Comparison of ENCODE assay signal across 1 cellular context in the genomic region with DNA sequence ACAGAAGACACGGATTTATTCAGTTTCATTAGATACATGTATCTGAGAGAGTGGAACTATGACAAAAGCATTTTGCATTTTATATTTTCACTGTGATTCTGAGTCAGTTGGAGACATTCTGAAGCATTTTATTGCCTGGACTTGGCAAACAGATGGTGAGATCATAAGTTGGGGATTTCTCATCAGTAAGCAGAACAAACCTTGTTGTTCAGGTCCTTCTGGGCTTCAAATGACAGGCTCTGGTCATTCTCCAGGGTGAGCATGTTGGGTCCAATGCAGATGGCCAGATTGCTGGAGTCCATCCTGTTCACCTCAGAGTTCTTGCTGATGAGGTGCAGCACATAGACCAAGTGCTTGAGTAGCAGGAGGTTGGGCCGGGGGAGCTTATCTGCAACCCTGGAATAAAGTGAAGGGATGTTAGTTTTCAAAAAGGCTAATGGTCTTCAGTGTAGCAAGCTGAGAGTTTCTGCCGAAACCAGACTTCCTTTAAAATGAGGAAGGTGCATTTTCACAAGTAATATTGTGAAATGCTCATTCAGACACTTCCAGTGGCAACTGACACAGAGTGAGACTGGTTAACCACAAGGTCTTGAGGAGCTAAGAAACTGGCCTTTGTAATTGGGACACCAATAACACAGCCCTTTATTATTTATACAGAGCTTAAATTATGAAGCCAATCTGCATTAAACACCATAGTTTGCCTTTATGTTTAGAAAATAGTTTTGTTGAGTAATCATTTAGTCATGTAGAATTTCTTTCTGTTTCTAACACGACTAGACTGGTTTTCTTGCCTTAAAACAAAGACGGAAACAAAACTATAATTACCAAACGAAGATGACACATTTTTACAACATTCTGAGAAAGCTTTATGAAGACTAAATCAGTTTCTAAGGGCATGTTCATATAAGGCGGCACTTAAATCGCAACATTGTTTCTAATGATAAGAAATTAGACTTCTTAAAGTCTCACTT.
TF ChIP-seq lines count a peak whose summit lies in the region.

No MANE protein-coding gene starts in this region.

TF ChIP-seq in K562, 482 proteins besides CTCF, POLR2A, EP300 and RAD21:
- TF ChIP-seq ZNF316 (IDR thresholded peaks at IDR 0.05) (peak; percentile 34; the same call in 1 of the 2 replicates), CBX2 (IDR thresholded peaks at IDR 0.05; ENCODE audit: insufficient read depth, low read length, poor library complexity, severe bottlenecking) (peak; percentile 93), ELF2 (CRISPR knock-in tag; IDR thresholded peaks at IDR 0.05) (no peak), CBX8 (IDR thresholded peaks at IDR 0.05; ENCODE audit: borderline replicate concordance, extremely low read depth, low read depth, low read length, poor library complexity, severe bottlenecking) (peak; percentile 100), BMI1 (IDR thresholded peaks at IDR 0.05; ENCODE audit: low read length) (peak; percentile 78), NCOA6 (IDR thresholded peaks at IDR 0.05) (no peak), RNF2 (IDR thresholded peaks at IDR 0.05) (peak; percentile 94), ZFP36 (IDR thresholded peaks at IDR 0.05; ENCODE audit: low read depth, low read length, partially characterized antibody) (peak; percentile 72), MTA1 (IDR thresholded peaks at IDR 0.05; ENCODE audit: borderline replicate concordance) (no peak), CEBPB (tag; IDR thresholded peaks at IDR 0.05) (peak; percentile 76), CEBPG (CRISPR knock-in tag; IDR thresholded peaks at IDR 0.05) (no peak), CEBPG (tag; conservative IDR thresholded peaks at IDR 0.05 in 1 of 2, IDR thresholded peaks at IDR 0.05 in 1 of 2) (peak in 1 of 2 experiments; percentile 46; a peak in 2 of 4 replicates), ZNF146 (CRISPR knock-in tag; IDR thresholded peaks at IDR 0.05; ENCODE audit: unreplicated experiment) (no peak), ZFP1 (CRISPR knock-in tag; IDR thresholded peaks at IDR 0.05) (no peak)
- TF ChIP-seq, protein P1, sequence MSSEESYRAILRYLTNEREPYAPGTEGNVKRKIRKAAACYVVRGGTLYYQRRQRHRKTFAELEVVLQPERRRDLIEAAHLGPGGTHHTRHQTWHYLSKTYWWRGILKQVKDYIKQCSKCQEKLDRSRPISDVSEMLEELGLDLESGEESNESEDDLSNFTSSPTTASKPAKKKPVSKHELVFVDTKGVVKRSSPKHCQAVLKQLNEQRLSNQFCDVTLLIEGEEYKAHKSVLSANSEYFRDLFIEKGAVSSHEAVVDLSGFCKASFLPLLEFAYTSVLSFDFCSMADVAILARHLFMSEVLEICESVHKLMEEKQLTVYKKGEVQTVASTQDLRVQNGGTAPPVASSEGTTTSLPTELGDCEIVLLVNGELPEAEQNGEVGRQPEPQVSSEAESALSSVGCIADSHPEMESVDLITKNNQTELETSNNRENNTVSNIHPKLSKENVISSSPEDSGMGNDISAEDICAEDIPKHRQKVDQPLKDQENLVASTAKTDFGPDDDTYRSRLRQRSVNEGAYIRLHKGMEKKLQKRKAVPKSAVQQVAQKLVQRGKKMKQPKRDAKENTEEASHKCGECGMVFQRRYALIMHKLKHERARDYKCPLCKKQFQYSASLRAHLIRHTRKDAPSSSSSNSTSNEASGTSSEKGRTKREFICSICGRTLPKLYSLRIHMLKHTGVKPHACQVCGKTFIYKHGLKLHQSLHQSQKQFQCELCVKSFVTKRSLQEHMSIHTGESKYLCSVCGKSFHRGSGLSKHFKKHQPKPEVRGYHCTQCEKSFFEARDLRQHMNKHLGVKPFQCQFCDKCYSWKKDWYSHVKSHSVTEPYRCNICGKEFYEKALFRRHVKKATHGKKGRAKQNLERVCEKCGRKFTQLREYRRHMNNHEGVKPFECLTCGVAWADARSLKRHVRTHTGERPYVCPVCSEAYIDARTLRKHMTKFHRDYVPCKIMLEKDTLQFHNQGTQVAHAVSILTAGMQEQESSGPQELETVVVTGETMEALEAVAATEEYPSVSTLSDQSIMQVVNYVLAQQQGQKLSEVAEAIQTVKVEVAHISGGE (CRISPR knock-in tag; IDR thresholded peaks at IDR 0.05), result no peak
